32 cellular contexts compared by ENCODE assay signal in the genomic region with DNA sequence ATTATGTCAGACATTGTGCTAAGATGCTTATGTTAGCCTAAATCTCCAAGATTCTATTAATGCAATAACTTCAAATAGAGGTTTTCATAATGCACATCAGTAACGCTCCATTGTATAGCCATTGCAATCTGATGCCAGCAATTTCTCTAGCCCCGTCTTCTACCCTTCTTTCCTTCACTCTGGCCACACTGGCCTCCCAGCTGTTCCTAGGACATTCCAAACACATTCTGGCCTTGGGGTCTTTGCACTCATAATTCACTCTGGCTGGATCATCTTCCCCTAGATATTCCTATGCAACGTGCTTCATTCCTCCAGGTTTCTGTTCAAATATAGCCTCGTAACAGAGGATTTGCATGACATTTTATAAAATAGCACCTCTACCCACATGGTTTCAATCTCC. TPM values are rescaled to one million over a fixed set of nuclear protein-coding genes. Genes with fewer than 3 reads are reported as not detected.
"Had no signal": no experiment of that assay in that cellular context is flagged by ENCODE, and none has a peak within 500 bp of the region (broad histone marks: within the 10 kb centered on the region; RNA-seq: fewer than 3 reads in every experiment).

No MANE protein-coding gene starts in this region.

- H3K27me3 ChIP-seq: neural progenitor cell, ovary, right lobe of liver, sigmoid colon, spleen, stomach, thyroid gland, tibial nerve, upper lobe of left lung, vagina had no signal

- ATAC-seq: naive thymus-derived CD4-positive, alpha-beta T cell; natural killer cell; psoas muscle; right cardiac atrium; right lobe of liver; stimulated activated effector memory CD8-positive, alpha-beta T cell treated with anti-CD3 and anti-CD28 coated beads, Interleukin-12 subunit alpha, Interleukin-12 subunit beta, amount 100 ng/mL, for 72 hours; stimulated activated naive B cell treated with anti-CD40 and anti-IgM and Interleukin-4, amounts not matched to agents 10 μg/mL and 1 μg/mL and 100 μg/mL, for 72 hours had no signal

- H3K9me3 ChIP-seq: ovary, psoas muscle, right lobe of liver, sigmoid colon, spleen, stomach, thoracic aorta, thyroid gland, tibial nerve, upper lobe of left lung, vagina had no signal

- H3K9ac ChIP-seq: neural progenitor cell, parathyroid adenoma had no signal

- DNase-seq: naive thymus-derived CD4-positive, alpha-beta T cell; natural killer cell; occipital lobe; ovary; posterior cingulate gyrus; psoas muscle; right cardiac atrium; right lobe of liver; sigmoid colon; spleen; stimulated activated CD4-positive, alpha-beta T cell treated with anti-CD3 and anti-CD28 coated beads, Interleukin-12 subunit alpha, Interleukin-12 subunit beta, amount 100 ng/mL, for 4 hours; stimulated activated CD4-positive, alpha-beta T cell treated with anti-CD3 and anti-CD28 coated beads, Interleukin-1b, Interleukin-23, amount 100 ng/mL, for 48 hours; stimulated activated CD4-positive, alpha-beta T cell treated with anti-CD3 and anti-CD28 coated beads, Interleukin-4, amount 100 ng/mL, for 1 hour; stimulated activated naive B cell treated with anti-CD40 and anti-IgM and Interleukin-4, amounts not matched to agents 10 μg/mL and 1 μg/mL and 100 μg/mL, for 72 hours; stimulated activated naive CD4-positive, alpha-beta T cell treated with Interleukin-2 at 50 U/mL for 16 hours; stomach; thyroid gland; trophoblast cell; upper lobe of left lung had no signal

- H3K79me2 ChIP-seq: parathyroid adenoma had no signal

- H3K4me2 ChIP-seq: neural progenitor cell, smooth muscle cell had no signal

- H2AFZ ChIP-seq: neural progenitor cell, parathyroid adenoma had no signal

- H3K27ac ChIP-seq: neural progenitor cell, ovary, parathyroid adenoma, psoas muscle, right lobe of liver, sigmoid colon, skin epidermis, spleen, stomach, thoracic aorta, thyroid gland, tibial nerve, upper lobe of left lung, vagina had no signal

- H3K4me3 ChIP-seq: neural progenitor cell, ovary, psoas muscle, right lobe of liver, sigmoid colon, skin epidermis, smooth muscle cell, spleen, stomach, thoracic aorta, thyroid gland, tibial nerve, upper lobe of left lung, vagina had no signal

- H3K4me1 ChIP-seq: neural progenitor cell, parathyroid adenoma, psoas muscle, sigmoid colon, spleen, stomach, thyroid gland, tibial nerve, upper lobe of left lung, vagina had no signal

- H3K36me3 ChIP-seq: neural progenitor cell, ovary, right lobe of liver, sigmoid colon, spleen, stomach, thoracic aorta, thyroid gland, tibial nerve, upper lobe of left lung, vagina had no signal

RNA-seq across cellular contexts. Expression of a gene that starts 23.3 kb away (rescaled TPM):
- total RNA-seq: naive thymus-derived CD4-positive, alpha-beta T cell; natural killer cell; osteoblast; progenitor cell of endocrine pancreas; psoas muscle; renal cortical epithelial cell; right lobe of liver; sigmoid colon; smooth muscle cell; spleen; stomach; subcutaneous adipose tissue; thoracic aorta; tibial nerve; vagina had no signal
- polyA plus RNA-seq: naive thymus-derived CD4-positive, alpha-beta T cell; neural cell; psoas muscle; sigmoid colon; smooth muscle cell had no signal
